Comparison of ENCODE assay signal across 16 cellular contexts in genomic region chr18:73848656-73849055, GRCh38.
DNase-seq lines count a peak whose midpoint lies in the region; ATAC-seq, FAIRE-seq and TF ChIP-seq lines count a peak whose summit lies in the region.
"Had no signal": no experiment of that assay in that cellular context is flagged by ENCODE, and none has a peak within 500 bp of the region (broad histone marks: within the 10 kb centered on the region; RNA-seq: fewer than 3 reads in every experiment).

No MANE protein-coding gene starts in this region.

- H3K4me3 Mint-ChIP-seq in astrocyte (ENCODE audit: unreplicated experiment) (no peak overlapping the region), natural killer cell (no peak overlapping the region)
- H3K4me3 Mint-ChIP-seq: activated naive CD8-positive, alpha-beta T cell treated with anti-CD3 and anti-CD28 coated beads, Interleukin-2, amount 10 ng/mL, durations not matched to agents 7 days and 5 days; neural crest cell had no signal

- peaks cover 2% of the 10 kb centered on the region for H3K9me3 Mint-ChIP-seq in astrocyte (ENCODE audit: unreplicated experiment)
- no peaks in the 10 kb centered on the region for H3K9me3 Mint-ChIP-seq in natural killer cell
- H3K9me3 Mint-ChIP-seq: activated naive CD8-positive, alpha-beta T cell treated with anti-CD3 and anti-CD28 coated beads, Interleukin-2, amount 10 ng/mL, durations not matched to agents 7 days and 5 days; neural crest cell had no signal

- H3K36me3 ChIP-seq in astrocyte (ENCODE audit: insufficient read depth, low read length), result no peaks in the 10 kb centered on the region
- H3K36me3 ChIP-seq: heart right ventricle had no signal

- no peak overlapping the region for H3K27ac ChIP-seq in astrocyte (ENCODE audit: low read depth, low read length)

- H3K4me3 ChIP-seq in astrocyte (ENCODE audit: insufficient read depth, low read depth, low read length) (no peak overlapping the region), foreskin fibroblast (ENCODE audit: low read depth in 1 of 2, low read length in 2 of 2) (no peak overlapping the region)
- H3K4me3 ChIP-seq: dorsolateral prefrontal cortex, heart right ventricle, skin epidermis had no signal

- no peak for TF ChIP-seq CTCF in astrocyte (IDR thresholded peaks at IDR 0.05; ENCODE audit: insufficient read depth, low read depth, low read length)
- TF ChIP-seq CTCF in foreskin fibroblast (IDR thresholded peaks at IDR 0.05; ENCODE audit: low read depth, low read length), result no peak
- TF ChIP-seq CTCF in natural killer cell (IDR thresholded peaks at IDR 0.05), result no peak

- intact Hi-C loops in natural killer cell (cut with micrococcal nuclease), result no loop called here

- no peaks in the 10 kb centered on the region for H3K27me3 ChIP-seq in astrocyte (ENCODE audit: insufficient read depth, low read length)

- no peaks in the 10 kb centered on the region for H4K20me1 ChIP-seq in astrocyte (ENCODE audit: insufficient read depth, low read length)

- no peaks in the 10 kb centered on the region for H3K9me3 ChIP-seq in astrocyte (ENCODE audit: insufficient read depth, low read depth, low read length)
- H3K9me3 ChIP-seq: heart right ventricle had no signal

- H3K27ac Mint-ChIP-seq in astrocyte (ENCODE audit: unreplicated experiment) (no peak overlapping the region), natural killer cell (no peak overlapping the region)
- H3K27ac Mint-ChIP-seq: activated naive CD8-positive, alpha-beta T cell treated with anti-CD3 and anti-CD28 coated beads, Interleukin-2, amount 10 ng/mL, durations not matched to agents 7 days and 5 days had no signal

- ATAC-seq in natural killer cell (no peak), GM19397 (IDR thresholded peaks at IDR 0.05; ENCODE audit: unreplicated experiment) (no peak)
- ATAC-seq: activated CD4-positive, CD25-positive, alpha-beta regulatory T cell treated with anti-CD3 and anti-CD28 coated beads, Interleukin-2, amount 50 U/mL, for 24 hours had no signal

- no peak overlapping the region for H3K9ac ChIP-seq in astrocyte (ENCODE audit: low read length)

- peaks cover 14% of the 10 kb centered on the region for H3K4me1 Mint-ChIP-seq in astrocyte (ENCODE audit: low read depth, unreplicated experiment)
- no peaks in the 10 kb centered on the region for H3K4me1 Mint-ChIP-seq in natural killer cell
- H3K4me1 Mint-ChIP-seq: activated naive CD8-positive, alpha-beta T cell treated with anti-CD3 and anti-CD28 coated beads, Interleukin-2, amount 10 ng/mL, durations not matched to agents 7 days and 5 days; neural crest cell had no signal

- no peaks in the 10 kb centered on the region for H3K79me2 ChIP-seq in astrocyte (ENCODE audit: insufficient read depth, low read length)

- H3K36me3 Mint-ChIP-seq in astrocyte (ENCODE audit: low read depth, unreplicated experiment) (no peaks in the 10 kb centered on the region), natural killer cell (no peaks in the 10 kb centered on the region)
- H3K36me3 Mint-ChIP-seq: activated naive CD8-positive, alpha-beta T cell treated with anti-CD3 and anti-CD28 coated beads, Interleukin-2, amount 10 ng/mL, durations not matched to agents 7 days and 5 days had no signal

- H3K27me3 Mint-ChIP-seq in astrocyte (ENCODE audit: low read depth, unreplicated experiment) (peaks cover 2% of the 10 kb centered on the region), natural killer cell (ENCODE audit: low read depth in 2 of 2) (no peaks in the 10 kb centered on the region)
- H3K27me3 Mint-ChIP-seq: activated naive CD8-positive, alpha-beta T cell treated with anti-CD3 and anti-CD28 coated beads, Interleukin-2, amount 10 ng/mL, durations not matched to agents 7 days and 5 days had no signal

- H3K4me1 ChIP-seq in astrocyte (ENCODE audit: insufficient read depth, low read length), result peaks cover 16% of the 10 kb centered on the region

- H3K4me2 ChIP-seq in astrocyte (ENCODE audit: low read length), result peak overlapping the region; percentile 51

- H2AFZ ChIP-seq in astrocyte (ENCODE audit: low read depth, low read length), result no peak overlapping the region

- FAIRE-seq in astrocyte (lab: Jason Lieb, UNC) (peak; percentile 62), urothelium cell line (lab: Jason Lieb, UNC) (no peak)

- DNase-seq in GM04504 (ENCODE audit: low read depth) (peak; percentile 22), astrocyte (ENCODE audit: low read depth) (peak; percentile 89), foreskin fibroblast (peak; percentile 69 to 81), urothelium cell line (ENCODE audit: low spot score) (peak; percentile 32), natural killer cell (no peak)
- no peak for DNase-seq in effector CD8-positive, alpha-beta T cell (lab: John Stamatoyannopoulos, UW)
- DNase-seq: activated naive CD8-positive, alpha-beta T cell treated with anti-CD3 and anti-CD28 coated beads, Interleukin-2, amount 10 ng/mL, durations not matched to agents 7 days and 5 days; dorsolateral prefrontal cortex; heart right ventricle; NCI-H1105; NCI-H2227 treated with DMSO at 0.1 percent for 48 hours; OCI-M1 had no signal

Comparison
In these comparisons a context has a peak if more than half of its experiments do, and no peak if none do; other contexts are left out.
1. DNase-seq: peak in GM04504 (single experiment), astrocyte (single experiment), foreskin fibroblast (2 of 2) and urothelium cell line (single experiment); none in effector CD8-positive, alpha-beta T cell (single experiment) and natural killer cell (single experiment).